Comparison of ENCODE assay signal across 29 cellular contexts in the genomic region with DNA sequence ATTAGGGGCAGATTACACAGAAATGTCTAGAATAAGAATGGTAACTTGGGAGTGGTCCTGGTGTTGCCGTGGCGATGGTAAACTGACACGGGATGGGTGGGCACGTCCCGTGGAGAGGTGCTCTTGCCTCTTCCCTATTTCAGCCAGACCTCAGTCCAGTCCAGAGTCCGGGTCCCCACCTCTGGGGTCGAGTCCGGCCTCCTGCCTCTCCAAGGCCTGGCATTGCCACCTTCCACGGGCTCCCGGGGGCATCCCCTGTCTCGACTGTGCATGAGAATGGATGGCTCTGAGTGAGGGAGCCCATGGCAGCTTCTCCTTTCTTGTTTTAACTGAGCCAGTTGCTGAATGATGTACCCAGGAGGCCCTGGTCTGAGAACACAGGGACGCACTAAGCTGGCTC.
"Had no signal": no experiment of that assay in that cellular context is flagged by ENCODE, and none has a peak within 500 bp of the region (broad histone marks: within the 10 kb centered on the region; RNA-seq: fewer than 3 reads in every experiment).

No MANE protein-coding gene starts in this region.

- H3K4me1 Mint-ChIP-seq: natural killer cell; stimulated activated memory B cell treated with anti-CD40 and anti-IgM and Interleukin-4, amounts not matched to agents 10 μg/mL and 1 μg/mL and 100 μg/mL, for 72 hours had no signal

- H3K79me2 ChIP-seq: parathyroid adenoma had no signal

- H3K36me3 Mint-ChIP-seq: natural killer cell; stimulated activated memory B cell treated with anti-CD40 and anti-IgM and Interleukin-4, amounts not matched to agents 10 μg/mL and 1 μg/mL and 100 μg/mL, for 72 hours; type B pancreatic cell had no signal

- H3K27ac Mint-ChIP-seq: naive thymus-derived CD4-positive, alpha-beta T cell; natural killer cell; nephron; progenitor cell of endocrine pancreas; stimulated activated memory B cell treated with anti-CD40 and anti-IgM and Interleukin-4, amounts not matched to agents 10 μg/mL and 1 μg/mL and 100 μg/mL, for 72 hours; stimulated activated naive CD8-positive, alpha-beta T cell treated with anti-CD3 and anti-CD28 coated beads, Interleukin-15, amount 100 ng/mL, for 72 hours; type B pancreatic cell had no signal

- H3K4me3 Mint-ChIP-seq: naive thymus-derived CD4-positive, alpha-beta T cell; natural killer cell; nephron; stimulated activated memory B cell treated with anti-CD40 and anti-IgM and Interleukin-4, amounts not matched to agents 10 μg/mL and 1 μg/mL and 100 μg/mL, for 72 hours; stimulated activated naive CD8-positive, alpha-beta T cell treated with anti-CD3 and anti-CD28 coated beads, Interleukin-15, amount 100 ng/mL, for 72 hours; type B pancreatic cell had no signal

- H2AFZ ChIP-seq: parathyroid adenoma had no signal

- H3K9ac ChIP-seq: parathyroid adenoma had no signal

- H3K9me3 ChIP-seq: ovary, psoas muscle, sigmoid colon, suprapubic skin, testis, tibial artery, transverse colon, upper lobe of right lung, uterus had no signal

- H3K36me3 ChIP-seq: ovary, right lobe of liver, sigmoid colon, suprapubic skin, tibial artery, transverse colon, upper lobe of right lung, uterus had no signal

- H3K4me1 ChIP-seq: parathyroid adenoma, psoas muscle, tibial artery, upper lobe of right lung, uterus had no signal

- DNase-seq: naive thymus-derived CD4-positive, alpha-beta T cell; natural killer cell; occipital lobe; ovary; posterior cingulate gyrus; psoas muscle; right cardiac atrium; right lobe of liver; sigmoid colon; small intestine; stimulated activated CD4-positive, alpha-beta T cell treated with anti-CD3 and anti-CD28 coated beads, Interleukin-1b, Interleukin-23, amount 100 ng/mL, for 48 hours; stimulated activated CD4-positive, alpha-beta T cell treated with anti-CD3 and anti-CD28 coated beads, Interleukin-4, amount 100 ng/mL, for 1 hour; stimulated activated CD4-positive, alpha-beta T cell treated with anti-CD3 and anti-CD28 coated beads, Interleukin-4, amount 100 ng/mL, for 4 hours; stimulated activated CD8-positive, alpha-beta memory T cell treated with anti-CD3 and anti-CD28 coated beads, Interleukin-4, amount 100 ng/mL, for 48 hours; stimulated activated naive CD4-positive, alpha-beta T cell; stimulated activated naive CD8-positive, alpha-beta T cell treated with anti-CD3 and anti-CD28 coated beads, Interleukin-15, amount 100 ng/mL, for 72 hours; stimulated activated naive CD8-positive, alpha-beta T cell treated with anti-CD3 and anti-CD28 coated beads, Interleukin-15, Interleukin-2, amounts not matched to agents 100 U/mL and 50 U/mL, for 24 hours; substantia nigra; testis; tibial artery; transverse colon; upper lobe of right lung; uterus had no signal

- H3K27me3 ChIP-seq: ovary, right lobe of liver, testis, uterus had no signal

- H3K27ac ChIP-seq: ovary, parathyroid adenoma, psoas muscle, right lobe of liver, sigmoid colon, suprapubic skin, testis, tibial artery, transverse colon, upper lobe of right lung, uterus had no signal

- ATAC-seq: naive thymus-derived CD4-positive, alpha-beta T cell; natural killer cell; psoas muscle; right cardiac atrium; right lobe of liver; stimulated activated naive CD8-positive, alpha-beta T cell treated with anti-CD3 and anti-CD28 coated beads, Interleukin-15, Interleukin-2, amounts not matched to agents 100 U/mL and 50 U/mL, for 24 hours; upper lobe of right lung had no signal

- H3K4me3 ChIP-seq: ovary, psoas muscle, right lobe of liver, sigmoid colon, suprapubic skin, testis, tibial artery, transverse colon, upper lobe of right lung, uterus had no signal

- H3K9me3 Mint-ChIP-seq: naive thymus-derived CD4-positive, alpha-beta T cell; natural killer cell; nephron; stimulated activated memory B cell treated with anti-CD40 and anti-IgM and Interleukin-4, amounts not matched to agents 10 μg/mL and 1 μg/mL and 100 μg/mL, for 72 hours; stimulated activated naive CD8-positive, alpha-beta T cell treated with anti-CD3 and anti-CD28 coated beads, Interleukin-15, amount 100 ng/mL, for 72 hours; type B pancreatic cell had no signal
